In the genomic region with DNA sequence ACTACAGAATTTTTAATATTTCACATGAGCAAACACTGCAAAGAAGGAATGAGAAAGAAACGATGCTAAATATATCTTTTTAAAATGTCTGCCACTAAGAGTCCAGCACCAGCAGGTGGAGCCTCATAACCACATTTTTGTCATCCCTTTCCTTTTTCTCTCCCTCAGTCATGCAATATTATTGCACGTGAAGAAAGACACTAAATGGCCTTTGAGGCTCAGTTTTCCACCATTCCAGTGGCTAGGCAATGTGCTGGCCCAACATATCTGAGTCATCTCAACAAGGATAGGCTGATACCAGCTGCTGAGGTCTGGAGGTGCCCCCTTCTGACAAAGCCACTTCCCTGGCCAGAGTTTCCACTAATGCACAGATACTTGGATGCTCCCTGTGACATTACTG, we compare ENCODE assay signal across 8 cellular contexts. TPM values are rescaled to one million over a fixed set of nuclear protein-coding genes. Genes with fewer than 3 reads are reported as not detected.
DNase-seq lines count a peak whose midpoint lies in the region; ATAC-seq and TF ChIP-seq lines count a peak whose summit lies in the region.

No MANE protein-coding gene starts in this region.

- TF ChIP-seq CTCF in AG09309 (IDR thresholded peaks at IDR 0.05; ENCODE audit: control insufficient read depth, insufficient read depth, low read depth, low read length, missing control alignments) (peak; percentile 63), GM12873 (IDR thresholded peaks at IDR 0.05; ENCODE audit: insufficient read depth, low read depth, low read length, missing control alignments) (peak; percentile 67), WTC11 (IDR thresholded peaks at IDR 0.05) (peak; percentile 42)

- H3K4me3 Mint-ChIP-seq in WTC11, result peak overlapping the region; percentile 11
- peak overlapping the region; percentile 38 for H3K4me3 Mint-ChIP-seq in natural killer cell treated with Interleukin-12 subunit alpha and Interleukin-12 subunit beta and Interleukin-15 and Interleukin-18, amount 100 ng/mL, for 72 hours

- 0 out of 2 replicates have a peak, but pooled peaks cover 5% of the 10 kb centered on the region for H3K36me3 Mint-ChIP-seq in WTC11
- H3K36me3 Mint-ChIP-seq in natural killer cell treated with Interleukin-12 subunit alpha and Interleukin-12 subunit beta and Interleukin-15 and Interleukin-18, amount 100 ng/mL, for 72 hours, result no peaks in the 10 kb centered on the region

- POLR2A ChIA-PET in WTC11 (lab: Charles Lee), result no interaction called here

- no peak overlapping the region for H3K27ac Mint-ChIP-seq in WTC11
- peak overlapping the region in 1 of 2 donors; percentile 84 for H3K27ac Mint-ChIP-seq in natural killer cell treated with Interleukin-12 subunit alpha and Interleukin-12 subunit beta and Interleukin-15 and Interleukin-18, amount 100 ng/mL, for 72 hours

- no peaks in the 10 kb centered on the region for H3K9me3 Mint-ChIP-seq in WTC11
- H3K9me3 Mint-ChIP-seq in natural killer cell treated with Interleukin-12 subunit alpha and Interleukin-12 subunit beta and Interleukin-15 and Interleukin-18, amount 100 ng/mL, for 72 hours, result no peaks in the 10 kb centered on the region

- ATAC-seq in HG02938 (IDR thresholded peaks at IDR 0.05; ENCODE audit: unreplicated experiment), result peak; percentile 26
- ATAC-seq in WTC11, result no peak
- ATAC-seq in natural killer cell treated with Interleukin-12 subunit alpha and Interleukin-12 subunit beta and Interleukin-15 and Interleukin-18, amount 100 ng/mL, for 72 hours, result no peak

- peaks cover 22% of the 10 kb centered on the region for H3K4me1 Mint-ChIP-seq in WTC11
- H3K4me1 Mint-ChIP-seq in natural killer cell treated with Interleukin-12 subunit alpha and Interleukin-12 subunit beta and Interleukin-15 and Interleukin-18, amount 100 ng/mL, for 72 hours (ENCODE audit: low read depth in 2 of 2), result peaks cover 26 to 40% of the 10 kb centered on the region in 2 donors

- no peaks in the 10 kb centered on the region for H3K27me3 Mint-ChIP-seq in WTC11 (ENCODE audit: low read depth)
- H3K27me3 Mint-ChIP-seq in natural killer cell treated with Interleukin-12 subunit alpha and Interleukin-12 subunit beta and Interleukin-15 and Interleukin-18, amount 100 ng/mL, for 72 hours, result no peaks in the 10 kb centered on the region

- CTCF ChIA-PET in WTC11 (lab: Charles Lee), result interaction anchor here (1.0 to 5.6 kb wide), 5 partner anchors 41 to 214 kb away, joined by 3 to 38 read pairs (median 6); no protein-coding TSS in a partner anchor

- DNase-seq in AG09309 (ENCODE audit: low read depth), result no peak
- DNase-seq in NCI-H2196 treated with DMSO at 0.1 percent for 48 hours (lab: John Stamatoyannopoulos, UW; ENCODE audit: unreplicated experiment), result peak; percentile 37
- no peak for DNase-seq in WTC11 (ENCODE audit: low spot score)
- no peak for DNase-seq in epithelial cell of prostate (ENCODE audit: low read depth, low spot score)
- no peak for DNase-seq in natural killer cell treated with Interleukin-12 subunit alpha and Interleukin-12 subunit beta and Interleukin-15 and Interleukin-18, amount 100 ng/mL, for 72 hours (ENCODE audit: low spot score)
- DNase-seq in 8988T, result no peak

- H3K27ac ChIP-seq in epithelial cell of prostate, result peak overlapping the region; percentile 90

- no peak overlapping the region for H3K4me3 ChIP-seq in AG09309 (ENCODE audit: control insufficient read depth, low read depth, low read length)

TF ChIP-seq in WTC11, 78 proteins besides CTCF, POLR2A, EP300 and RAD21:
- TF ChIP-seq ZNF219 (CRISPR knock-in tag; IDR thresholded peaks at IDR 0.05; ENCODE audit: borderline replicate concordance) (no peak), TEAD4 (CRISPR knock-in tag; IDR thresholded peaks at IDR 0.05) (no peak), ZNF121 (CRISPR knock-in tag; IDR thresholded peaks at IDR 0.05) (no peak), ETV6 (CRISPR knock-in tag; IDR thresholded peaks at IDR 0.05) (no peak), KAT7 (CRISPR knock-in tag; IDR thresholded peaks at IDR 0.05; ENCODE audit: borderline replicate concordance) (no peak), MYBL2 (CRISPR knock-in tag; IDR thresholded peaks at IDR 0.05) (no peak), RELA (CRISPR knock-in tag; IDR thresholded peaks at IDR 0.05; ENCODE audit: borderline replicate concordance) (no peak)
- TF ChIP-seq, protein P1, sequence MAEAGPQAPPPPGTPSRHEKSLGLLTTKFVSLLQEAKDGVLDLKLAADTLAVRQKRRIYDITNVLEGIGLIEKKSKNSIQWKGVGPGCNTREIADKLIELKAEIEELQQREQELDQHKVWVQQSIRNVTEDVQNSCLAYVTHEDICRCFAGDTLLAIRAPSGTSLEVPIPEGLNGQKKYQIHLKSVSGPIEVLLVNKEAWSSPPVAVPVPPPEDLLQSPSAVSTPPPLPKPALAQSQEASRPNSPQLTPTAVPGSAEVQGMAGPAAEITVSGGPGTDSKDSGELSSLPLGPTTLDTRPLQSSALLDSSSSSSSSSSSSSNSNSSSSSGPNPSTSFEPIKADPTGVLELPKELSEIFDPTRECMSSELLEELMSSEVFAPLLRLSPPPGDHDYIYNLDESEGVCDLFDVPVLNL (CRISPR knock-in tag; IDR thresholded peaks at IDR 0.05; ENCODE audit: borderline replicate concordance, low read depth), result no peak
- TF ChIP-seq, protein P2, sequence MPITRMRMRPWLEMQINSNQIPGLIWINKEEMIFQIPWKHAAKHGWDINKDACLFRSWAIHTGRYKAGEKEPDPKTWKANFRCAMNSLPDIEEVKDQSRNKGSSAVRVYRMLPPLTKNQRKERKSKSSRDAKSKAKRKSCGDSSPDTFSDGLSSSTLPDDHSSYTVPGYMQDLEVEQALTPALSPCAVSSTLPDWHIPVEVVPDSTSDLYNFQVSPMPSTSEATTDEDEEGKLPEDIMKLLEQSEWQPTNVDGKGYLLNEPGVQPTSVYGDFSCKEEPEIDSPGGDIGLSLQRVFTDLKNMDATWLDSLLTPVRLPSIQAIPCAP (CRISPR knock-in tag; IDR thresholded peaks at IDR 0.05), result no peak
- TF ChIP-seq, protein P3, sequence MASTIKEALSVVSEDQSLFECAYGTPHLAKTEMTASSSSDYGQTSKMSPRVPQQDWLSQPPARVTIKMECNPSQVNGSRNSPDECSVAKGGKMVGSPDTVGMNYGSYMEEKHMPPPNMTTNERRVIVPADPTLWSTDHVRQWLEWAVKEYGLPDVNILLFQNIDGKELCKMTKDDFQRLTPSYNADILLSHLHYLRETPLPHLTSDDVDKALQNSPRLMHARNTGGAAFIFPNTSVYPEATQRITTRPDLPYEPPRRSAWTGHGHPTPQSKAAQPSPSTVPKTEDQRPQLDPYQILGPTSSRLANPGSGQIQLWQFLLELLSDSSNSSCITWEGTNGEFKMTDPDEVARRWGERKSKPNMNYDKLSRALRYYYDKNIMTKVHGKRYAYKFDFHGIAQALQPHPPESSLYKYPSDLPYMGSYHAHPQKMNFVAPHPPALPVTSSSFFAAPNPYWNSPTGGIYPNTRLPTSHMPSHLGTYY (CRISPR knock-in tag; IDR thresholded peaks at IDR 0.05), result no peak
- TF ChIP-seq, protein P4, sequence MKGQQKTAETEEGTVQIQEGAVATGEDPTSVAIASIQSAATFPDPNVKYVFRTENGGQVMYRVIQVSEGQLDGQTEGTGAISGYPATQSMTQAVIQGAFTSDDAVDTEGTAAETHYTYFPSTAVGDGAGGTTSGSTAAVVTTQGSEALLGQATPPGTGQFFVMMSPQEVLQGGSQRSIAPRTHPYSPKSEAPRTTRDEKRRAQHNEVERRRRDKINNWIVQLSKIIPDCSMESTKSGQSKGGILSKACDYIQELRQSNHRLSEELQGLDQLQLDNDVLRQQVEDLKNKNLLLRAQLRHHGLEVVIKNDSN (CRISPR knock-in tag; IDR thresholded peaks at IDR 0.05), result no peak

RNA-seq across cellular contexts. Expression of a gene that starts 1.8 kb away (rescaled TPM):
- 6.7 to 9.5 TPM (median 7.3 TPM) in 3 replicates for total RNA-seq in WTC11 (2021)
- total RNA-seq in natural killer cell treated with Interleukin-12 subunit alpha and Interleukin-12 subunit beta and Interleukin-15 and Interleukin-18, amount 100 ng/mL, for 72 hours, result 1 to 10 TPM; 8.5 to 9.3 TPM

RNA-seq across cellular contexts. Expression of a gene that starts 27.2 kb away (rescaled TPM):
- total RNA-seq in WTC11 (2021), result 0.98 to 2.3 TPM (median 1.4 TPM) in 3 replicates
- not detected for total RNA-seq in natural killer cell treated with Interleukin-12 subunit alpha and Interleukin-12 subunit beta and Interleukin-15 and Interleukin-18, amount 100 ng/mL, for 72 hours
